ENCODE assay signal across 8 cellular contexts in the genomic region with DNA sequence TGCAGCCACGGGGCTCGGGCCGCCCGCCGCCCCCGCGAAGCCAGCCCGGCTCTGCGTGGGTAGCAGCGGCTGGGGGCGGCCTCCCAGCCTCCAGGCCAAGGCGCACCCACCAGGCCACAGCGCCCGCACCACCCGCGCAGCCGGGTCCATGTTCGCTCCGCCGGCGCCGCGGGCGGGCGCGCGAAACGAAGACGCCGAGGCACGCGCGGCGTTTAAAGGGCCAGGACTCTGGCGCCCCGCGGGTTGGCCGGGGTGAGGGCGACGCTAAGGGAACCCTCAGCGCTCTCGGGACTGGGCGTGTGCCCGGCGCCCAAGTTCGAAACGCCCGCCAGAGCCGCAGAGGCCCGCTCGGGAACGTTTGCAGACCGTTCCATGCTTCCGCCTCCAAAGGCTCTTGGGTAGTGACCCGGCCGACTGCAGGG. TPM values are rescaled to one million over a fixed set of nuclear protein-coding genes. Genes with fewer than 3 reads are reported as not detected.
DNase-seq lines count a peak whose midpoint lies in the region; TF ChIP-seq lines count a peak whose summit lies in the region.

A gene (minus strand): TSS at position 162 of the 422 bp plus-strand sequence. CDS start 12 bp downstream, at position 150.

- H3K27me3 Mint-ChIP-seq in Calu3 (ENCODE audit: unreplicated experiment): no peaks in the 10 kb centered on the region
- peaks cover 12% of the 10 kb centered on the region for H3K27me3 Mint-ChIP-seq in nephron progenitor cell (ENCODE audit: low read depth, poor library complexity)
- H3K27me3 Mint-ChIP-seq in stimulated activated naive CD8-positive, alpha-beta T cell treated with anti-CD3 and anti-CD28 coated beads, Interleukin-15, Interleukin-2, amounts not matched to agents 100 ng/mL and 50 ng/mL, for 24 hours: no peaks in the 10 kb centered on the region

- H3K9me3 Mint-ChIP-seq in Calu3 (ENCODE audit: low read depth, unreplicated experiment) (peaks cover 3% of the 10 kb centered on the region), nephron progenitor cell (peaks cover 26% of the 10 kb centered on the region)
- no peaks in the 10 kb centered on the region for H3K9me3 Mint-ChIP-seq in stimulated activated naive CD8-positive, alpha-beta T cell treated with anti-CD3 and anti-CD28 coated beads, Interleukin-15, Interleukin-2, amounts not matched to agents 100 ng/mL and 50 ng/mL, for 24 hours

- intact Hi-C loops in Calu3 (cut with micrococcal nuclease; ENCODE audit: unreplicated experiment): no loop called here

- POLR2A ChIA-PET in RWPE1 (lab: Yijun Ruan, JAX; ENCODE audit: low non-redundant PET): interaction anchor here (0.6 to 2.0 kb wide), 2 partner anchors 33 to 238 kb away, joined by 4 to 7 read pairs; a partner anchor contains a TSS

- H3K27ac ChIP-seq in RWPE1: peak within 1 kb of the TSS; percentile 95

- peaks cover 22% of the 10 kb centered on the region for H3K4me1 Mint-ChIP-seq in Calu3 (ENCODE audit: low read depth, unreplicated experiment)
- H3K4me1 Mint-ChIP-seq in nephron progenitor cell: peaks cover 38% of the 10 kb centered on the region
- H3K4me1 Mint-ChIP-seq in stimulated activated naive CD8-positive, alpha-beta T cell treated with anti-CD3 and anti-CD28 coated beads, Interleukin-15, Interleukin-2, amounts not matched to agents 100 ng/mL and 50 ng/mL, for 24 hours (ENCODE audit: low read depth): peaks cover 38% of the 10 kb centered on the region

- peak within 1 kb of the TSS; percentile 94 for H3K4me3 Mint-ChIP-seq in Calu3 (ENCODE audit: low read depth, unreplicated experiment)
- peak within 1 kb of the TSS; percentile 99 for H3K4me3 Mint-ChIP-seq in nephron progenitor cell
- H3K4me3 Mint-ChIP-seq in stimulated activated naive CD8-positive, alpha-beta T cell treated with anti-CD3 and anti-CD28 coated beads, Interleukin-15, Interleukin-2, amounts not matched to agents 100 ng/mL and 50 ng/mL, for 24 hours: peak within 1 kb of the TSS; percentile 97

- DNase-seq in Calu3 (peak; percentile 74), GM20000 (ENCODE audit: low spot score) (peak; percentile 86), HT1080 (ENCODE audit: low read depth) (peak; percentile 76), RWPE1 (ENCODE audit: low spot score) (peak; percentile 83), fibroblast of the conjunctiva (ENCODE audit: low read depth) (peak; percentile 42), nephron progenitor cell (peak; percentile 80)
- DNase-seq in activated T-helper 9 cell treated with anti-CD3 and anti-CD28 coated beads, Interleukin-2, amount 50 U/mL, for 16 hours (ENCODE audit: low read depth): peak; percentile 77

- CTCF ChIA-PET in Calu3 (lab: Charles Lee): interaction anchor here (0.9 kb wide), 1 partner anchor 10 kb away, joined by 3 read pairs; no protein-coding TSS in a partner anchor
- CTCF ChIA-PET in RWPE1 (lab: Yijun Ruan, JAX): interaction anchor here (1.0 to 4.2 kb wide), 2 partner anchors 10 to 15 kb away, joined by 3 to 40 read pairs; no protein-coding TSS in a partner anchor

- no TSS peak for BruUV-seq in Calu3 (replicated peaks; lab: Mats Ljungman, UMichigan)

- TF ChIP-seq CTCF in Calu3 (IDR thresholded peaks at IDR 0.05; ENCODE audit: unreplicated experiment): no peak
- no peak for TF ChIP-seq CTCF in GM20000 (IDR thresholded peaks at IDR 0.05; ENCODE audit: extremely low read depth, missing control alignments)
- TF ChIP-seq CTCF in RWPE1 (conservative IDR thresholded peaks at IDR 0.05; ENCODE audit: low read depth): no peak
- TF ChIP-seq CTCF in nephron progenitor cell (IDR thresholded peaks at IDR 0.05): no peak

- H3K27ac Mint-ChIP-seq in Calu3 (ENCODE audit: unreplicated experiment) (peak within 1 kb of the TSS; percentile 98), nephron progenitor cell (peak within 1 kb of the TSS; percentile 99)
- H3K27ac Mint-ChIP-seq in stimulated activated naive CD8-positive, alpha-beta T cell treated with anti-CD3 and anti-CD28 coated beads, Interleukin-15, Interleukin-2, amounts not matched to agents 100 ng/mL and 50 ng/mL, for 24 hours: peak within 1 kb of the TSS; percentile 98

- H3K36me3 Mint-ChIP-seq in Calu3 (ENCODE audit: insufficient read depth, unreplicated experiment): peaks cover 69% of the 10 kb centered on the region
- peaks cover 5% of the 10 kb centered on the region for H3K36me3 Mint-ChIP-seq in nephron progenitor cell (ENCODE audit: low read depth)
- H3K36me3 Mint-ChIP-seq in stimulated activated naive CD8-positive, alpha-beta T cell treated with anti-CD3 and anti-CD28 coated beads, Interleukin-15, Interleukin-2, amounts not matched to agents 100 ng/mL and 50 ng/mL, for 24 hours (ENCODE audit: low read depth): peaks cover 9% of the 10 kb centered on the region

RNA-seq across cellular contexts. Expression of the gene that starts here (rescaled TPM):
- total RNA-seq in Calu3 (2022): 121 and 137 TPM in 2 replicates
- total RNA-seq in HT1080 (2014; rRNA removed; shearing (Covaris generic)): 182 and 203 TPM in 2 replicates
- 69.4 and 83.3 TPM in 2 replicates for polyA plus RNA-seq in HT1080 (2015; cell fraction: cytosol; rRNA removed)
- 96.7 and 106 TPM in 2 replicates for polyA plus RNA-seq in HT1080 (2015; cell fraction: nucleus; rRNA removed)

Comparison
In these comparisons a context has a peak if more than half of its experiments do, and no peak if none do; other contexts are left out.
1. Peak in every context shown above with its lines: DNase-seq and H3K27ac ChIP-seq.